ENCODE assay signal across 18 cellular contexts in the genomic region with DNA sequence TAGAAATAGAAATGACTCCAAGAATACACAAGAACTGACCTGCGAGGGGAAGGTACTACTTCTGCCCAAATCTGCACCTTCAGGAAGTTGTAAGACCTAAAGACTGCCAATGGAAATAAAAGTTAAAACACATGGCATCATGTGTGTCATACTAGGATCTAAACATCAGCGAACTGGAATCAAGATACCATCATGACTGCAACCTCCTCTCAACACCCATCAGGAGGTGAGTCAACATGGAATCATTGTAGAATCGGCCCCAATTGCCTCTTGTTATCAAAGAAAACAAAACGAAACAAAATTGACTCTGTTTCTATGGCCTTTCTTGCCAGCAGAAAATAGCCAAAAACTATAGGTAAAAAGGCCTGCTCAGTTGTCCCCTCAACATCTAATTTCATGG. TPM values are rescaled to one million over a fixed set of nuclear protein-coding genes. Genes with fewer than 3 reads are reported as not detected.
DNase-seq lines count a peak whose midpoint lies in the region; ATAC-seq and TF ChIP-seq lines count a peak whose summit lies in the region.
"Had no signal": no experiment of that assay in that cellular context is flagged by ENCODE, and none has a peak within 500 bp of the region (broad histone marks: within the 10 kb centered on the region; RNA-seq: fewer than 3 reads in every experiment).

No MANE protein-coding gene starts in this region.

- H3K4me3 Mint-ChIP-seq in WTC11: no peak overlapping the region
- H3K4me3 Mint-ChIP-seq: neural crest cell had no signal

- in situ Hi-C loops in mammary epithelial cell (cut with MboI; ENCODE audit: low sequenced_read_pairs in 2 of 2): no loop called here

- H3K79me2 ChIP-seq in mammary epithelial cell (ENCODE audit: insufficient read depth, low read length): no peaks in the 10 kb centered on the region
- peaks cover 16% of the 10 kb centered on the region for H3K79me2 ChIP-seq in parathyroid adenoma

- CTCF ChIA-PET in mammary epithelial cell (lab: Charles Lee; ENCODE audit: low non-redundant PET) (no interaction called here), WTC11 (lab: Charles Lee) (no interaction called here)

- H3K36me3 Mint-ChIP-seq in activated naive CD4-positive, alpha-beta T cell treated with anti-CD3 and anti-CD28 coated beads, Interleukin-2, amount 50 U/mL, for 72 hours: peaks cover 14 to 15% of the 10 kb centered on the region in 2 donors
- H3K36me3 Mint-ChIP-seq in WTC11: no peaks in the 10 kb centered on the region

- no peak for DNase-seq in activated naive CD4-positive, alpha-beta T cell treated with anti-CD3 and anti-CD28 coated beads, Interleukin-2, amount 50 U/mL, for 72 hours (ENCODE audit: low spot score in 2 of 2)
- DNase-seq in activated naive CD4-positive, alpha-beta T cell (lab: John Stamatoyannopoulos, UW): no peak
- DNase-seq in NCI-H345 (lab: John Stamatoyannopoulos, UW) (peak; percentile 38), mammary epithelial cell (peak; percentile 67), NCI-H187 treated with DMSO at 0.1 percent for 48 hours (lab: John Stamatoyannopoulos, UW) (no peak), aorta (no peak), WTC11 (ENCODE audit: low spot score) (no peak)
- DNase-seq: hippocampal formation, lower lobe of right lung had no signal

- peaks cover 0 to 5% of the 10 kb centered on the region in 2 donors for H3K9me3 Mint-ChIP-seq in activated naive CD4-positive, alpha-beta T cell treated with anti-CD3 and anti-CD28 coated beads, Interleukin-2, amount 50 U/mL, for 72 hours
- H3K9me3 Mint-ChIP-seq in WTC11: no peaks in the 10 kb centered on the region
- H3K9me3 Mint-ChIP-seq: neural crest cell had no signal

- H2AFZ ChIP-seq in mammary epithelial cell (ENCODE audit: low read depth, low read length) (no peak overlapping the region), parathyroid adenoma (peak overlapping the region; percentile 10)

- H3K4me3 ChIP-seq in mammary epithelial cell (replicated peaks in 1 of 3; ENCODE audit: insufficient read depth in 1 of 3, low read depth in 2 of 3, low read length in 3 of 3) (no peak overlapping the region), parathyroid adenoma (ENCODE audit: low read depth, low read length) (no peak overlapping the region), aorta (ENCODE audit: low read length in 2 of 2) (no peak overlapping the region)
- H3K4me3 ChIP-seq: BLaER1, lower lobe of right lung, SJSA1 had no signal

- H3K4me1 ChIP-seq in mammary epithelial cell (ENCODE audit: insufficient read depth, low read length) (no peaks in the 10 kb centered on the region), parathyroid adenoma (peaks cover 4% of the 10 kb centered on the region), aorta (ENCODE audit: control insufficient read depth in 1 of 2, insufficient read depth in 2 of 2, low read length in 2 of 2) (peaks cover 0 to 4% of the 10 kb centered on the region in 2 donors)

- H3K27ac Mint-ChIP-seq in activated naive CD4-positive, alpha-beta T cell treated with anti-CD3 and anti-CD28 coated beads, Interleukin-2, amount 50 U/mL, for 72 hours: peak overlapping the region in 1 of 2 donors; percentile 62
- no peak overlapping the region; the same call in 1 of the 2 replicates for H3K27ac Mint-ChIP-seq in WTC11

- 66% methylated on average over 4 of the region's 4 CpGs for WGBS in mammary epithelial cell (ENCODE audit: low coverage, missing lambda C conversion rate)
- 65 to 68% methylated on average over 4 of the region's 4 CpGs for whole genome bisulfite sequencing in aorta, 2 donors

- BruUV-seq in mammary epithelial cell (replicated peaks; lab: Mats Ljungman, UMichigan): no TSS peak

- H3K36me3 ChIP-seq in mammary epithelial cell (ENCODE audit: insufficient read depth, low read length): no peaks in the 10 kb centered on the region
- H3K36me3 ChIP-seq in parathyroid adenoma (ENCODE audit: control insufficient read depth, insufficient read depth, low read length): no peaks in the 10 kb centered on the region
- no peaks in the 10 kb centered on the region for H3K36me3 ChIP-seq in aorta (ENCODE audit: control insufficient read depth in 1 of 2, insufficient read depth in 2 of 2, low read length in 1 of 2)
- H3K36me3 ChIP-seq: BLaER1, lower lobe of right lung, SJSA1 had no signal

- H3K27me3 ChIP-seq in mammary epithelial cell (ENCODE audit: insufficient read depth, low read length) (no peaks in the 10 kb centered on the region), parathyroid adenoma (ENCODE audit: control insufficient read depth, insufficient read depth, low read length) (no peaks in the 10 kb centered on the region), aorta (ENCODE audit: control insufficient read depth in 1 of 2, insufficient read depth in 2 of 2, low read length in 1 of 2) (no peaks in the 10 kb centered on the region)
- H3K27me3 ChIP-seq: BLaER1, SJSA1 had no signal

- H3K4me1 Mint-ChIP-seq in WTC11: peaks cover 14% of the 10 kb centered on the region
- H3K4me1 Mint-ChIP-seq: neural crest cell had no signal

- H3K9me3 ChIP-seq in mammary epithelial cell (replicated peaks; ENCODE audit: insufficient read depth, low read length) (no peaks in the 10 kb centered on the region), parathyroid adenoma (ENCODE audit: control insufficient read depth, low read length) (no peaks in the 10 kb centered on the region), aorta (ENCODE audit: control insufficient read depth, low read length) (no peaks in the 10 kb centered on the region)
- H3K9me3 ChIP-seq: BLaER1, lower lobe of right lung, SJSA1 had no signal

- intact Hi-C loops in mammary epithelial cell (cut with micrococcal nuclease): no loop called here
- intact Hi-C loops in aorta (cut with DNase I): no loop called here

- ATAC-seq in activated naive CD4-positive, alpha-beta T cell treated with anti-CD3 and anti-CD28 coated beads, Interleukin-2, amount 50 U/mL, for 72 hours: peak; percentile 73 to 84
- ATAC-seq in aorta (ENCODE audit: low FRiP score) (no peak), WTC11 (no peak)
- ATAC-seq: lower lobe of right lung, sciatic nerve had no signal

- POLR2A ChIA-PET in WTC11 (lab: Charles Lee): no interaction called here

- H4K20me1 ChIP-seq in mammary epithelial cell (ENCODE audit: insufficient read depth, low read length): no peaks in the 10 kb centered on the region
- H4K20me1 ChIP-seq: BLaER1 had no signal

- H3K4me2 ChIP-seq in mammary epithelial cell (ENCODE audit: insufficient read depth, low read depth, low read length) (peak overlapping the region; percentile 7), parathyroid adenoma (ENCODE audit: low read length) (no peak overlapping the region)
- H3K4me2 ChIP-seq: BLaER1 had no signal

- H3K27me3 Mint-ChIP-seq in WTC11 (ENCODE audit: low read depth): no peaks in the 10 kb centered on the region

- H3K9ac ChIP-seq in mammary epithelial cell (ENCODE audit: insufficient read depth, low read length): no peak overlapping the region
- H3K9ac ChIP-seq in parathyroid adenoma: no peak overlapping the region
- H3K9ac ChIP-seq: BLaER1 had no signal

- TF ChIP-seq CTCF in mammary epithelial cell (conservative IDR thresholded peaks at IDR 0.05 in 1 of 2, IDR thresholded peaks at IDR 0.05 in 1 of 2; ENCODE audit: extremely low read depth in 1 of 2, insufficient read depth in 1 of 2, low read depth in 1 of 2, low read length in 2 of 2) (no peak), parathyroid adenoma (IDR thresholded peaks at IDR 0.05) (no peak), WTC11 (IDR thresholded peaks at IDR 0.05) (no peak)

- dilution Hi-C loops in mammary epithelial cell (cut with HindIII; ENCODE audit: low sequenced_read_pairs): no loop called here

- H3K27ac ChIP-seq in mammary epithelial cell (ENCODE audit: insufficient read depth, low read depth, low read length) (no peak overlapping the region), parathyroid adenoma (no peak overlapping the region), aorta (ENCODE audit: low read depth in 1 of 2, low read length in 2 of 2) (no peak overlapping the region)
- H3K27ac ChIP-seq: BLaER1, HL-60, lower lobe of right lung, SJSA1, VCaP had no signal

TF ChIP-seq in WTC11, 78 proteins besides CTCF, POLR2A, EP300 and RAD21 (continues in another document):
- TF ChIP-seq, protein P1, sequence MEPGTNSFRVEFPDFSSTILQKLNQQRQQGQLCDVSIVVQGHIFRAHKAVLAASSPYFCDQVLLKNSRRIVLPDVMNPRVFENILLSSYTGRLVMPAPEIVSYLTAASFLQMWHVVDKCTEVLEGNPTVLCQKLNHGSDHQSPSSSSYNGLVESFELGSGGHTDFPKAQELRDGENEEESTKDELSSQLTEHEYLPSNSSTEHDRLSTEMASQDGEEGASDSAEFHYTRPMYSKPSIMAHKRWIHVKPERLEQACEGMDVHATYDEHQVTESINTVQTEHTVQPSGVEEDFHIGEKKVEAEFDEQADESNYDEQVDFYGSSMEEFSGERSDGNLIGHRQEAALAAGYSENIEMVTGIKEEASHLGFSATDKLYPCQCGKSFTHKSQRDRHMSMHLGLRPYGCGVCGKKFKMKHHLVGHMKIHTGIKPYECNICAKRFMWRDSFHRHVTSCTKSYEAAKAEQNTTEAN (CRISPR knock-in tag; IDR thresholded peaks at IDR 0.05): no peak
- TF ChIP-seq ATF1 (CRISPR knock-in tag; IDR thresholded peaks at IDR 0.05): no peak
- no peak for TF ChIP-seq RELA (CRISPR knock-in tag; IDR thresholded peaks at IDR 0.05; ENCODE audit: borderline replicate concordance)
- TF ChIP-seq NR3C1 (CRISPR knock-in tag; conservative IDR thresholded peaks at IDR 0.05; ENCODE audit: low read depth): no peak
- TF ChIP-seq NFATC4 (CRISPR knock-in tag; IDR thresholded peaks at IDR 0.05): no peak
- TF ChIP-seq, protein P2, sequence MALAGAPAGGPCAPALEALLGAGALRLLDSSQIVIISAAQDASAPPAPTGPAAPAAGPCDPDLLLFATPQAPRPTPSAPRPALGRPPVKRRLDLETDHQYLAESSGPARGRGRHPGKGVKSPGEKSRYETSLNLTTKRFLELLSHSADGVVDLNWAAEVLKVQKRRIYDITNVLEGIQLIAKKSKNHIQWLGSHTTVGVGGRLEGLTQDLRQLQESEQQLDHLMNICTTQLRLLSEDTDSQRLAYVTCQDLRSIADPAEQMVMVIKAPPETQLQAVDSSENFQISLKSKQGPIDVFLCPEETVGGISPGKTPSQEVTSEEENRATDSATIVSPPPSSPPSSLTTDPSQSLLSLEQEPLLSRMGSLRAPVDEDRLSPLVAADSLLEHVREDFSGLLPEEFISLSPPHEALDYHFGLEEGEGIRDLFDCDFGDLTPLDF (CRISPR knock-in tag; IDR thresholded peaks at IDR 0.05): no peak

RNA-seq across cellular contexts. Expression of a gene that starts 15.1 kb away (rescaled TPM):
- 10 to 100 TPM in 1 of 2 donors, 1 to 10 TPM in 1; 8.2 to 15.5 TPM for total RNA-seq in activated naive CD4-positive, alpha-beta T cell treated with anti-CD3 and anti-CD28 coated beads, Interleukin-2, amount 50 U/mL, for 72 hours
- total RNA-seq in mammary epithelial cell (10 to 100 TPM; 19.5 to 20.0 TPM), aorta (10 to 100 TPM; 23.8 to 24.1 TPM), WTC11 (2021) (20.6 to 22.4 TPM (median 20.9 TPM) in 3 replicates)
- polyA plus RNA-seq in mammary epithelial cell (16.4 TPM), aorta (10 to 100 TPM; 10.8 to 32.3 TPM)
- 5.7 TPM for polyA minus RNA-seq in mammary epithelial cell

RNA-seq across cellular contexts. Expression of a gene that starts 44.0 kb away (rescaled TPM):
- total RNA-seq in activated naive CD4-positive, alpha-beta T cell treated with anti-CD3 and anti-CD28 coated beads, Interleukin-2, amount 50 U/mL, for 72 hours: not detected
- under 1 TPM in 1 of 2 donors, not detected in 1; 0.17 TPM for total RNA-seq in mammary epithelial cell
- not detected for polyA plus RNA-seq in mammary epithelial cell
- polyA minus RNA-seq in mammary epithelial cell: not detected
- total RNA-seq in aorta: not detected
- not detected for polyA plus RNA-seq in aorta
- total RNA-seq in WTC11 (2021): not detected in 3 replicates
- total RNA-seq: cardiac septum, lower lobe of right lung, NCI-H460, neural crest cell, sciatic nerve, SJSA1 had no signal

Comparison
In these comparisons a context has a peak if more than half of its experiments do, and no peak if none do; other contexts are left out.
1. ATAC-seq: peak in activated naive CD4-positive, alpha-beta T cell treated with anti-CD3 and anti-CD28 coated beads, Interleukin-2, amount 50 U/mL, for 72 hours (2 of 2); none in aorta (single experiment) and WTC11 (single experiment).
2. DNase-seq: peak in NCI-H345 (single experiment) and mammary epithelial cell (single experiment); none in activated naive CD4-positive, alpha-beta T cell treated with anti-CD3 and anti-CD28 coated beads, Interleukin-2, amount 50 U/mL, for 72 hours (0 of 2), activated naive CD4-positive, alpha-beta T cell (0 of 4), NCI-H187 treated with DMSO at 0.1 percent for 48 hours (single experiment), aorta (0 of 2) and WTC11 (single experiment).